23 cellular contexts compared by ENCODE assay signal in the genomic region with DNA sequence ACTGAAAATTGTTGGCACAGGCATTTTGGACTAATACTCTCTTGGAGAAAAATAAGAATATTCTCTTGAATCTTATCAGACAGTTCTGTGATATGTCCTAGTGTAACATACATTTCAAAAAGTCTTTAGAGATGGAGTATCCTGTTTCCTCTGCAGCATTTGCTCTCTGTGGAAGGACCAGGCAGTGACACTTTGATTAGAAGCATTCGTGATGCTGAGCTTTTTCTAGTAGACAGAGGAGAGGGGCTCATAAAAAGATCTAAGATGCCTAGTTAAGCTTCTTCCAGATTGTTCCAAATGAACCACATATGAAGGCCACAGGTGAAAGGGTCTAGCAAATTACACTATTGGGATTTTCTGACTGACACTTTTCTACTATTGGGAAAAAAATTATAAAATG.
DNase-seq lines count a peak whose midpoint lies in the region; ATAC-seq and TF ChIP-seq lines count a peak whose summit lies in the region.
"Had no signal": no experiment of that assay in that cellular context is flagged by ENCODE, and none has a peak within 500 bp of the region (broad histone marks: within the 10 kb centered on the region; RNA-seq: fewer than 3 reads in every experiment).

No MANE protein-coding gene starts in this region.

- TF ChIP-seq CTCF in heart right ventricle (IDR thresholded peaks at IDR 0.05) (no peak), esophagus muscularis mucosa (IDR thresholded peaks at IDR 0.05) (no peak), osteoblast (IDR thresholded peaks at IDR 0.05; ENCODE audit: extremely low read depth, low read depth, low read length) (no peak), lower leg skin (IDR thresholded peaks at IDR 0.05) (no peak)

- peak overlapping the region; percentile 39 for H3K4me2 ChIP-seq in osteoblast (ENCODE audit: insufficient read depth, low read length)
- H3K4me2 ChIP-seq: PC-9 had no signal

- H3K4me1 ChIP-seq in heart right ventricle = peaks cover 10 to 74% (median 61%) of the 10 kb centered on the region in 9 donors
- H3K4me1 ChIP-seq in esophagus muscularis mucosa = peaks cover 36 to 64% (median 55%) of the 10 kb centered on the region in 4 donors
- peaks cover 12% of the 10 kb centered on the region for H3K4me1 ChIP-seq in osteoblast (ENCODE audit: insufficient read depth, low read length)
- H3K4me1 ChIP-seq: SJSA1 had no signal

- H3K9me3 ChIP-seq in heart right ventricle (no peaks in the 10 kb centered on the region), esophagus muscularis mucosa (no peaks in the 10 kb centered on the region), osteoblast (ENCODE audit: low read depth, low read length) (no peaks in the 10 kb centered on the region)
- H3K9me3 ChIP-seq: mucosa of descending colon, SJSA1, upper lobe of right lung had no signal

- 4 to 11% methylated on average over 1 of the region's 1 CpG for WGBS in heart right ventricle, 2 donors
- 10% methylated on average over 1 of the region's 1 CpG for WGBS in esophagus muscularis mucosa
- WGBS in lower leg skin, 2 donors = 19 to 39% methylated on average over 1 of the region's 1 CpG

- H3K4me3 ChIP-seq in heart right ventricle (no peak overlapping the region), esophagus muscularis mucosa (no peak overlapping the region), osteoblast (ENCODE audit: insufficient read depth, low read length) (no peak overlapping the region), lower leg skin (ENCODE audit: low read depth, poor library complexity, severe bottlenecking) (no peak overlapping the region)
- H3K4me3 ChIP-seq: mucosa of descending colon, PC-9, SJSA1, upper lobe of right lung had no signal

- H4K20me1 ChIP-seq in osteoblast (ENCODE audit: insufficient read depth, low read length) = no peaks in the 10 kb centered on the region

- peak overlapping the region; percentile 61 for H2AFZ ChIP-seq in osteoblast (ENCODE audit: low read length)
- H2AFZ ChIP-seq: PC-9 had no signal

- TF ChIP-seq EP300 in esophagus muscularis mucosa (IDR thresholded peaks at IDR 0.05) = no peak

- H3K27me3 ChIP-seq in heart right ventricle (no peaks in the 10 kb centered on the region), esophagus muscularis mucosa (no peaks in the 10 kb centered on the region), osteoblast (ENCODE audit: insufficient read depth, low read length) (no peaks in the 10 kb centered on the region)
- H3K27me3 ChIP-seq: brain microvascular endothelial cell, foreskin keratinocyte, SJSA1, upper lobe of right lung had no signal

- ATAC-seq in heart right ventricle (peak in 1 of 8 donors; percentile 31), Right ventricle myocardium superior (ENCODE audit: poor library complexity) (no peak), GM21529 (IDR thresholded peaks at IDR 0.05; ENCODE audit: unreplicated experiment) (no peak), GM19023 (IDR thresholded peaks at IDR 0.05; ENCODE audit: unreplicated experiment) (no peak)
- ATAC-seq: activated CD4-positive, CD25-positive, alpha-beta regulatory T cell treated with anti-CD3 and anti-CD28 coated beads, Interleukin-2, amount 50 U/mL, for 24 hours; foreskin keratinocyte; stimulated activated naive CD8-positive, alpha-beta T cell treated with anti-CD3 and anti-CD28 coated beads, Interleukin-15, Interleukin-2, amounts not matched to agents 100 U/mL and 50 U/mL, for 24 hours; upper lobe of right lung had no signal

- intact Hi-C loops in heart right ventricle (cut with DNase I) (no loop called here), Right ventricle myocardium superior (cut with DNase I) (no loop called here), esophagus muscularis mucosa (cut with DNase I) (no loop called here), lower leg skin (cut with DNase I; ENCODE audit: low total_unique reads) (no loop called here)

- H3K36me3 ChIP-seq in heart right ventricle (peaks cover 0 to 25% (median 6%) of the 10 kb centered on the region in 9 donors), esophagus muscularis mucosa (peaks cover 0 to 7% (median 0%) of the 10 kb centered on the region in 4 donors), osteoblast (ENCODE audit: insufficient read depth, low read length) (no peaks in the 10 kb centered on the region)
- H3K36me3 ChIP-seq: brain microvascular endothelial cell, SJSA1, upper lobe of right lung had no signal

- DNase-seq in heart right ventricle (no peak), Right ventricle myocardium superior (no peak), esophagus muscularis mucosa (ENCODE audit: extremely low spot score) (no peak), osteoblast (ENCODE audit: insufficient read length, low spot score, missing footprints) (no peak), NCI-H510A treated with DMSO at 0.1 percent for 48 hours (lab: John Stamatoyannopoulos, UW) (no peak), lower leg skin (ENCODE audit: low spot score in 2 of 2) (no peak)
- DNase-seq: ACHN; activated CD8-positive, alpha-beta memory T cell treated with anti-CD3 and anti-CD28 coated beads for 24 hours; brain microvascular endothelial cell; foreskin keratinocyte; GF-D8; mucosa of descending colon; NCI-H1436 treated with DMSO at 0.1 percent for 48 hours; NCI-H2171 treated with DMSO at 0.1 percent for 48 hours; NCI-H748 treated with DMSO at 0.1 percent for 48 hours; occipital lobe; PC-9; stimulated activated naive CD8-positive, alpha-beta T cell treated with anti-CD3 and anti-CD28 coated beads, Interleukin-15, Interleukin-2, amounts not matched to agents 100 U/mL and 50 U/mL, for 24 hours; upper lobe of right lung had no signal

- H3K27ac ChIP-seq in heart right ventricle (peak overlapping the region; percentile 18 to 86 (median 64)), esophagus muscularis mucosa (replicated peaks in 1 of 4) (peak overlapping the region; percentile 20 to 63 (median 36)), osteoblast (ENCODE audit: low read depth, low read length) (peak overlapping the region; percentile 64)
- H3K27ac ChIP-seq: brain microvascular endothelial cell, foreskin keratinocyte, PC-9, SJSA1, upper lobe of right lung had no signal

- H3K79me2 ChIP-seq in osteoblast (ENCODE audit: insufficient read depth, low read length) = peaks cover 7% of the 10 kb centered on the region

- no peak for TF ChIP-seq POLR2A in esophagus muscularis mucosa (IDR thresholded peaks at IDR 0.05; ENCODE audit: low read depth)
- no peak for TF ChIP-seq POLR2A in lower leg skin (IDR thresholded peaks at IDR 0.05)
